ENCODE assay signal across 23 cellular contexts in the genomic region with DNA sequence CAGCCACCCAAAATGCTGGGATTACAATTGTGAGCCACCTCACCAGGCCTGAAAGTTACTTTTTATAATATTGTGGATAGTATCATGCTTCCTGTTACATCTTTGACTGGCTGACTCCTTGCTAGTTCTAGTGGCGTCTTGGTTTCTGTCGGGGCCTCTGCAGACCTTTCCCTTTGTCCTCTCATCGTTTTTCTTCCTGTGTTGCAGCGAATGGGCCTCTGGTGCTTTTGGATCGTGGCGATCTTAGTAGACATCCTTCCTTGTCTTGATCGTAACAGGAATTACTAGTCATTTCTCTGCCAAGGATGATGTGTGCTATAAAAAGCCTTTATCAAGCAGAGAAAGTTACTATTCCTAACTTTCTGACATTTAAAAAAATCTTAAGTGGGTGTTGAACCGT.
"Had no signal": no experiment of that assay in that cellular context is flagged by ENCODE, and none has a peak within 500 bp of the region (broad histone marks: within the 10 kb centered on the region; RNA-seq: fewer than 3 reads in every experiment).

No MANE protein-coding gene starts in this region.

- ATAC-seq: activated naive CD8-positive, alpha-beta T cell treated with anti-CD3 and anti-CD28 coated beads, Interleukin-2, amount 50 U/mL, for 24 hours; activated T-cell treated with anti-CD3 and anti-CD28 coated beads, Interleukin-2, amount 50 U/mL, for 4 hours; Right ventricle myocardium inferior had no signal

- H3K4me1 Mint-ChIP-seq: activated CD4-positive, alpha-beta T cell treated with anti-CD3 and anti-CD28 coated beads, Interleukin-2, amount 10 ng/mL, durations not matched to agents 7 days and 5 days; central memory CD8-positive, alpha-beta T cell had no signal

- H3K27me3 Mint-ChIP-seq: activated CD4-positive, alpha-beta memory T cell treated with anti-CD3 and anti-CD28 coated beads for 36 hours; activated CD4-positive, alpha-beta T cell treated with anti-CD3 and anti-CD28 coated beads, Interleukin-2, amount 10 ng/mL, durations not matched to agents 7 days and 5 days; activated naive CD8-positive, alpha-beta T cell treated with anti-CD3 and anti-CD28 coated beads, Interleukin-2, amount 50 U/mL, for 24 hours; brain; central memory CD8-positive, alpha-beta T cell had no signal

- H3K9me3 ChIP-seq: SK-N-SH had no signal

- H3K4me2 ChIP-seq: SK-N-SH had no signal

- H3K9me2 ChIP-seq: SK-N-SH had no signal

- H3K9ac ChIP-seq: SK-N-SH had no signal

- H3K27ac ChIP-seq: VCaP had no signal

- H3K36me3 Mint-ChIP-seq: activated CD4-positive, alpha-beta memory T cell treated with anti-CD3 and anti-CD28 coated beads for 36 hours had no signal

- H3K9me3 Mint-ChIP-seq: activated CD4-positive, alpha-beta memory T cell treated with anti-CD3 and anti-CD28 coated beads for 36 hours; activated CD4-positive, alpha-beta T cell treated with anti-CD3 and anti-CD28 coated beads, Interleukin-2, amount 10 ng/mL, durations not matched to agents 7 days and 5 days; activated naive CD8-positive, alpha-beta T cell treated with anti-CD3 and anti-CD28 coated beads, Interleukin-2, amount 50 U/mL, for 24 hours; activated T-cell treated with anti-CD3 and anti-CD28 coated beads, Interleukin-2, amount 50 U/mL, for 4 hours; brain; central memory CD8-positive, alpha-beta T cell had no signal

- DNase-seq: activated CD4-positive, alpha-beta memory T cell treated with anti-CD3 and anti-CD28 coated beads for 36 hours; activated CD4-positive, alpha-beta T cell treated with anti-CD3 and anti-CD28 coated beads, Interleukin-2, amount 10 ng/mL, durations not matched to agents 7 days and 5 days; activated CD4-positive, CD25-positive, alpha-beta regulatory T cell; activated CD8-positive, alpha-beta memory T cell treated with anti-CD3 and anti-CD28 coated beads for 24 hours; activated gamma-delta T cell; activated naive CD4-positive, alpha-beta T cell treated with anti-CD3 and anti-CD28 coated beads, Interleukin-2, amount 50 U/mL, for 16 hours; activated naive CD8-positive, alpha-beta T cell treated with anti-CD3 and anti-CD28 coated beads, Interleukin-2, amount 50 U/mL, for 24 hours; activated T-cell treated with anti-CD3 and anti-CD28 coated beads, Interleukin-2, amount 50 U/mL, for 4 hours; amygdala; KG1; NCI-H1092; NCI-H1417; NCI-H1930; NCI-H2107; NCI-H226; NCI-H526; NCI-H82; SK-N-SH; T-helper 1 cell had no signal

- H3K4me3 Mint-ChIP-seq: activated CD4-positive, alpha-beta memory T cell treated with anti-CD3 and anti-CD28 coated beads for 36 hours; activated CD4-positive, alpha-beta T cell treated with anti-CD3 and anti-CD28 coated beads, Interleukin-2, amount 10 ng/mL, durations not matched to agents 7 days and 5 days; activated naive CD8-positive, alpha-beta T cell treated with anti-CD3 and anti-CD28 coated beads, Interleukin-2, amount 50 U/mL, for 24 hours; activated T-cell treated with anti-CD3 and anti-CD28 coated beads, Interleukin-2, amount 50 U/mL, for 4 hours; central memory CD8-positive, alpha-beta T cell had no signal

- H3K27ac Mint-ChIP-seq: activated CD4-positive, alpha-beta memory T cell treated with anti-CD3 and anti-CD28 coated beads for 36 hours; activated CD4-positive, alpha-beta T cell treated with anti-CD3 and anti-CD28 coated beads, Interleukin-2, amount 10 ng/mL, durations not matched to agents 7 days and 5 days; activated naive CD8-positive, alpha-beta T cell treated with anti-CD3 and anti-CD28 coated beads, Interleukin-2, amount 50 U/mL, for 24 hours had no signal
